ENCODE assay signal across 8 cellular contexts in the genomic region with DNA sequence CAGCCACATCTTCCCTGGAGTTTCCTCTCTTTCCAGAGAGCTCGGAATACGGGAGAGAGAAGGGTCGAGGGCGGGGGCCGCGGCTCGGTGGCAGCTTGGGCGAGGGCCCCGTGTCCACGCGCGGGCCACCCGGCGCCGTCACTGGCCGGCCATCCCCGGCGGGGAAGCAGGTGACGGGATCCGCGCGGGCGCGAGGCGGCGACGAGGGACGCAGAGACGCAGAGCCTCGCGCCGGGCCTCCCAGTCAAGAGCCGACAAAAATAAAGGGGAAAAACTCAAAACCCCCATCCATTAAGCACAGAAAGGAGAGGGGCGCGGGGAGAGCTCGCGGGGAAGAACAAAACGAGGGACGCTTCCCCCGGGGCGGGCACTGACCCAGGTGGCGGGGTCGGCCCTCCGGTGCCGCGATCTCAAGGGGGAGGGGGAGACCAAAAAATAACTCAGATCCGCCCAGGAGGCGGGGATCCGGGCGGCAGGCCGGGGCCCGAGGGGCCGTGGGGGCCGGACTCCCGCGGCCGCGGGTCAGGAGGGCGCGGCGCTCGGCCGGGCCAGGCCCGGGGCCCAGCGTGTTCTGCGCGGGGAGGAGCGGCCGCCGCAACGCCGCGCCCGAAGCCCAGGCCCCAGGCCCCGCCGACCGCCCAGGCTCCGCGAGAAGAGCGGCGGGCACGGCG. TPM values are rescaled to one million over a fixed set of nuclear protein-coding genes. Genes with fewer than 3 reads are reported as not detected.
DNase-seq lines count a peak whose midpoint lies in the region; ATAC-seq and TF ChIP-seq lines count a peak whose summit lies in the region.

No MANE protein-coding gene starts in this region.

- H3K4me3 ChIP-seq in iPS DF 6.9 (ENCODE audit: low read length) (peak overlapping the region; percentile 66), skeletal muscle cell (ENCODE audit: low read depth, low read length) (peak overlapping the region; percentile 93)

- no peaks in the 10 kb centered on the region for H3K9me3 Mint-ChIP-seq in CD4-positive, alpha-beta T cell

- no peaks in the 10 kb centered on the region for H3K27me3 ChIP-seq in CD4-positive, alpha-beta T cell (ENCODE audit: control insufficient read depth, insufficient read depth, low read length)
- no peaks in the 10 kb centered on the region for H3K27me3 ChIP-seq in iPS DF 6.9 (ENCODE audit: control insufficient read depth, insufficient read depth, low read length)

- WGBS in iPS DF 6.9 (ENCODE audit: insufficient coverage, insufficient read length), result no CpG with 5 or more reads among the region's 83 CpGs

- ATAC-seq in CD4-positive, alpha-beta T cell (ENCODE audit: poor library complexity), result peak; percentile 19
- ATAC-seq in GM19397 (IDR thresholded peaks at IDR 0.05; ENCODE audit: unreplicated experiment), result peak; percentile 60
- peak; percentile 30 for ATAC-seq in HG03457 (IDR thresholded peaks at IDR 0.05; ENCODE audit: unreplicated experiment)

- TF ChIP-seq CTCF in CD4-positive, alpha-beta T cell (IDR thresholded peaks at IDR 0.05), result no peak

- POLR2A ChIA-PET in CD4-positive, alpha-beta T cell (lab: Charles Lee), result interaction anchor here (0.6 to 3.1 kb wide), 24 partner anchors 8 to 1296 kb away, joined by 3 to 60 read pairs (median 4); partner anchors contain the start of genes CHMP3, KDM3A and TGOLN2

- intact Hi-C loops in CD4-positive, alpha-beta T cell (cut with DNase I, micrococcal nuclease), result loop anchor here (1.0 to 10.0 kb wide), 6 partner anchors 60 to 518 kb away; partner anchors contain the start of genes CHMP3 (in 2 of the 2), IMMT (in 1 of the 2), MRPL35 (in 1 of the 2) and POLR1A (in 1 of the 2)

- H3K4me3 Mint-ChIP-seq in CD4-positive, alpha-beta T cell, result peak overlapping the region; percentile 94

- H3K36me3 ChIP-seq in iPS DF 6.9 (ENCODE audit: control insufficient read depth, insufficient read depth, low read length), result no peaks in the 10 kb centered on the region

- H3K9me3 ChIP-seq in CD4-positive, alpha-beta T cell (ENCODE audit: control insufficient read depth, low read length), result no peaks in the 10 kb centered on the region
- no peaks in the 10 kb centered on the region for H3K9me3 ChIP-seq in iPS DF 6.9 (ENCODE audit: control insufficient read depth, insufficient read depth, low read length)

- 0 out of 2 replicates have a peak, but pooled peaks cover 1% of the 10 kb centered on the region for H3K4me1 ChIP-seq in iPS DF 6.9 (ENCODE audit: control insufficient read depth, insufficient read depth, low read length)

- peaks cover 49% of the 10 kb centered on the region for H3K4me1 Mint-ChIP-seq in CD4-positive, alpha-beta T cell (ENCODE audit: low read depth)

- H3K27me3 Mint-ChIP-seq in CD4-positive, alpha-beta T cell, result no peaks in the 10 kb centered on the region

- peak; percentile 13 to 55 (median 22) for DNase-seq in CD4-positive, alpha-beta T cell
- DNase-seq in SW480 (ENCODE audit: low spot score) (peak; percentile 55), iPS DF 6.9 (ENCODE audit: low read depth, low spot score) (no peak), skeletal muscle cell (ENCODE audit: low read depth) (no peak), cerebellar cortex (ENCODE audit: low spot score) (no peak)

- peaks cover 39% of the 10 kb centered on the region for H3K36me3 Mint-ChIP-seq in CD4-positive, alpha-beta T cell (ENCODE audit: low read depth)

- CTCF ChIA-PET in CD4-positive, alpha-beta T cell (lab: Charles Lee), result interaction anchor here (0.5 to 0.6 kb wide), 2 partner anchors 137 to 155 kb away, joined by 3 read pairs; no protein-coding TSS in a partner anchor

- H3K27ac Mint-ChIP-seq in CD4-positive, alpha-beta T cell, result peak overlapping the region; percentile 92

- peak overlapping the region; percentile 93 for H3K27ac ChIP-seq in CD4-positive, alpha-beta T cell (ENCODE audit: low read depth, low read length)
- peak overlapping the region; percentile 89 for H3K27ac ChIP-seq in angular gyrus (ENCODE audit: low read depth, low read length)
- H3K27ac ChIP-seq in iPS DF 6.9 (ENCODE audit: low read length), result no peak overlapping the region

RNA-seq across cellular contexts. Expression of gene RNF103, which starts 0.7 kb away (rescaled TPM):
- 100 to 1,000 TPM; 124 to 130 TPM for total RNA-seq in CD4-positive, alpha-beta T cell

RNA-seq across cellular contexts. Expression of gene CHMP3, which starts 59.8 kb away (rescaled TPM):
- total RNA-seq in CD4-positive, alpha-beta T cell, result 10 to 100 TPM; 61.7 to 65.3 TPM

Comparison
In these comparisons a context has a peak if more than half of its experiments do, and no peak if none do; other contexts are left out.
1. DNase-seq: peak in CD4-positive, alpha-beta T cell (10 of 10) and SW480 (single experiment); none in iPS DF 6.9 (single experiment), skeletal muscle cell (single experiment) and cerebellar cortex (single experiment).
2. Peak in every context shown above with its lines, with median percentiles within 50 percentile points of each other: ATAC-seq.